In genomic region chr3:70248856-70249255, GRCh38 we compare ENCODE assay signal across 21 cellular contexts.
"Had no signal": no experiment of that assay in that cellular context is flagged by ENCODE, and none has a peak within 500 bp of the region (broad histone marks: within the 10 kb centered on the region; RNA-seq: fewer than 3 reads in every experiment).

No MANE protein-coding gene starts in this region.

- H3K4me2 ChIP-seq: KMS-11 had no signal

- H3K9me3 ChIP-seq: SJSA1 had no signal

- H3K9ac ChIP-seq: KMS-11 had no signal

- ATAC-seq: HepG2, Panc1, Right ventricle myocardium inferior had no signal

- H3K4me3 ChIP-seq: SJSA1, SK-N-MC had no signal

- H3K27me3 ChIP-seq: SJSA1 had no signal

- DNase-seq: IMR-90, MM.1S, NCI-H1092 treated with DMSO at 0.1 percent for 48 hours, NCI-H1436, NCI-H187, NCI-H2029, NCI-H2081 treated with DMSO at 0.1 percent for 48 hours, NCI-H2171, NCI-H446, NCI-H510A, NCI-H524 treated with DMSO at 0.1 percent for 48 hours, NCI-H69, NCI-H774, SHP77 treated with DMSO at 0.1 percent for 48 hours had no signal

- H3K36me3 ChIP-seq: SJSA1 had no signal

- FAIRE-seq: HepG2 had no signal

- H3K27ac ChIP-seq: KMS-11, RWPE1, SK-N-MC had no signal
